12 cellular contexts compared by ENCODE assay signal in genomic region chr4:145804134-145804533, GRCh38.
A peak's percentile ranks its signal among the peaks of the same experiment; 100 is the strongest.
DNase-seq lines count a peak whose midpoint lies in the region; ATAC-seq and TF ChIP-seq lines count a peak whose summit lies in the region.
"Had no signal": no experiment of that assay in that cellular context is flagged by ENCODE, and none has a peak within 500 bp of the region (broad histone marks: within the 10 kb centered on the region; RNA-seq: fewer than 3 reads in every experiment).

No MANE protein-coding gene starts in this region.

- intact Hi-C loops in left lung (cut with DNase I): no loop called here

- 0 out of 2 replicates have a peak overlapping the region, but pooled peaks have one; percentile 44 for H3K27ac ChIP-seq in HUES6 (ENCODE audit: low read depth, low read length)
- H3K27ac ChIP-seq in left lung: peak overlapping the region; percentile 11 to 20
- H3K27ac ChIP-seq: C4-2B had no signal

- TF ChIP-seq CTCF in cardiac fibroblast (IDR thresholded peaks at IDR 0.05; ENCODE audit: low read depth, low read length) (no peak), left lung (IDR thresholded peaks at IDR 0.05) (no peak)

- peaks cover 3% of the 10 kb centered on the region; the same call in 1 of the 2 replicates for H3K9me3 ChIP-seq in HUES6 (ENCODE audit: control insufficient read depth, insufficient read depth, low read depth, low read length)
- peaks cover 0 to 1% of the 10 kb centered on the region in 2 donors for H3K9me3 ChIP-seq in left lung
- H3K9me3 ChIP-seq: esophagus squamous epithelium had no signal

- peak; percentile 44 for DNase-seq in A172 (ENCODE audit: low spot score)
- peak; percentile 90 to 93 for DNase-seq in cardiac fibroblast (ENCODE audit: low read depth in 2 of 2)
- no peak for DNase-seq in left lung
- DNase-seq in NCI-H748 (lab: John Stamatoyannopoulos, UW; ENCODE audit: unreplicated experiment): no peak
- no peak for DNase-seq in HuH-7.5 (ENCODE audit: low spot score)
- DNase-seq: esophagus squamous epithelium; NK-92 treated with Interleukin-12 subunit alpha and Interleukin-12 subunit beta, amount 100 ng/mL, for 24 hours; retina had no signal

- H3K36me3 ChIP-seq in HUES6 (ENCODE audit: control insufficient read depth, insufficient read depth, low read length): no peaks in the 10 kb centered on the region; the same call in 1 of the 2 replicates
- no peaks in the 10 kb centered on the region for H3K36me3 ChIP-seq in left lung
- H3K36me3 ChIP-seq: esophagus squamous epithelium had no signal

- ATAC-seq in left lung: peak; percentile 56
- ATAC-seq in GM21447 (IDR thresholded peaks at IDR 0.05; ENCODE audit: unreplicated experiment): no peak
- no peak for ATAC-seq in GM19455 (IDR thresholded peaks at IDR 0.05; ENCODE audit: unreplicated experiment)

- H3K4me3 ChIP-seq in HUES6 (ENCODE audit: low read depth, low read length): no peak overlapping the region
- no peak overlapping the region for H3K4me3 ChIP-seq in cardiac fibroblast (replicated peaks in 1 of 2; ENCODE audit: low read depth in 2 of 2, low read length in 2 of 2)
- H3K4me3 ChIP-seq in left lung: no peak overlapping the region
- H3K4me3 ChIP-seq: esophagus squamous epithelium had no signal

- no peak overlapping the region for H3K9ac ChIP-seq in HUES6 (ENCODE audit: low read length)

- H3K4me1 ChIP-seq in HUES6 (ENCODE audit: control insufficient read depth, insufficient read depth, low read length) (peaks cover 38% of the 10 kb centered on the region), left lung (peaks cover 13% of the 10 kb centered on the region in 2 donors)

- H3K27me3 ChIP-seq in HUES6 (ENCODE audit: control insufficient read depth, insufficient read depth, low read length) (no peaks in the 10 kb centered on the region), left lung (no peaks in the 10 kb centered on the region)
- H3K27me3 ChIP-seq: esophagus squamous epithelium had no signal

Comparison
In these comparisons a context has a peak if more than half of its experiments do, and no peak if none do; other contexts are left out.
1. DNase-seq: peak in A172 (single experiment) and cardiac fibroblast (2 of 2); none in left lung (0 of 2), NCI-H748 (single experiment) and HuH-7.5 (single experiment).